In genomic region chr12:120712654-120713053, GRCh38 we compare ENCODE assay signal across 2 cellular contexts.
TF ChIP-seq lines count a peak whose summit lies in the region.

No MANE protein-coding gene starts in this region.

TF ChIP-seq in IMR-90, 13 proteins besides CTCF, POLR2A, EP300 and RAD21:
- TF ChIP-seq MAFK (IDR thresholded peaks at IDR 0.05; ENCODE audit: low read depth, low read length): peak; percentile 76
- TF ChIP-seq RFX5 (IDR thresholded peaks at IDR 0.05; ENCODE audit: low read depth, low read length): no peak

TF ChIP-seq in neural cell, 6 proteins besides CTCF, POLR2A, EP300 and RAD21:
- TF ChIP-seq, protein P1, sequence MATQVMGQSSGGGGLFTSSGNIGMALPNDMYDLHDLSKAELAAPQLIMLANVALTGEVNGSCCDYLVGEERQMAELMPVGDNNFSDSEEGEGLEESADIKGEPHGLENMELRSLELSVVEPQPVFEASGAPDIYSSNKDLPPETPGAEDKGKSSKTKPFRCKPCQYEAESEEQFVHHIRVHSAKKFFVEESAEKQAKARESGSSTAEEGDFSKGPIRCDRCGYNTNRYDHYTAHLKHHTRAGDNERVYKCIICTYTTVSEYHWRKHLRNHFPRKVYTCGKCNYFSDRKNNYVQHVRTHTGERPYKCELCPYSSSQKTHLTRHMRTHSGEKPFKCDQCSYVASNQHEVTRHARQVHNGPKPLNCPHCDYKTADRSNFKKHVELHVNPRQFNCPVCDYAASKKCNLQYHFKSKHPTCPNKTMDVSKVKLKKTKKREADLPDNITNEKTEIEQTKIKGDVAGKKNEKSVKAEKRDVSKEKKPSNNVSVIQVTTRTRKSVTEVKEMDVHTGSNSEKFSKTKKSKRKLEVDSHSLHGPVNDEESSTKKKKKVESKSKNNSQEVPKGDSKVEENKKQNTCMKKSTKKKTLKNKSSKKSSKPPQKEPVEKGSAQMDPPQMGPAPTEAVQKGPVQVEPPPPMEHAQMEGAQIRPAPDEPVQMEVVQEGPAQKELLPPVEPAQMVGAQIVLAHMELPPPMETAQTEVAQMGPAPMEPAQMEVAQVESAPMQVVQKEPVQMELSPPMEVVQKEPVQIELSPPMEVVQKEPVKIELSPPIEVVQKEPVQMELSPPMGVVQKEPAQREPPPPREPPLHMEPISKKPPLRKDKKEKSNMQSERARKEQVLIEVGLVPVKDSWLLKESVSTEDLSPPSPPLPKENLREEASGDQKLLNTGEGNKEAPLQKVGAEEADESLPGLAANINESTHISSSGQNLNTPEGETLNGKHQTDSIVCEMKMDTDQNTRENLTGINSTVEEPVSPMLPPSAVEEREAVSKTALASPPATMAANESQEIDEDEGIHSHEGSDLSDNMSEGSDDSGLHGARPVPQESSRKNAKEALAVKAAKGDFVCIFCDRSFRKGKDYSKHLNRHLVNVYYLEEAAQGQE (IDR thresholded peaks at IDR 0.05; ENCODE audit: borderline replicate concordance): no peak
- no peak for TF ChIP-seq MXI1 (conservative IDR thresholded peaks at IDR 0.05; ENCODE audit: poor library complexity, severe bottlenecking)
- TF ChIP-seq POLR2AphosphoS5 (IDR thresholded peaks at IDR 0.05): no peak
- TF ChIP-seq EZH2 (IDR thresholded peaks at IDR 0.05; ENCODE audit: borderline replicate concordance, insufficient read depth, low read length, poor library complexity, severe bottlenecking): no peak
- no peak for TF ChIP-seq SMC3 (conservative IDR thresholded peaks at IDR 0.05; ENCODE audit: poor library complexity)
- TF ChIP-seq TAF1 (IDR thresholded peaks at IDR 0.05; ENCODE audit: low read depth): no peak
